Comparison of ENCODE assay signal across 8 cellular contexts in the genomic region with DNA sequence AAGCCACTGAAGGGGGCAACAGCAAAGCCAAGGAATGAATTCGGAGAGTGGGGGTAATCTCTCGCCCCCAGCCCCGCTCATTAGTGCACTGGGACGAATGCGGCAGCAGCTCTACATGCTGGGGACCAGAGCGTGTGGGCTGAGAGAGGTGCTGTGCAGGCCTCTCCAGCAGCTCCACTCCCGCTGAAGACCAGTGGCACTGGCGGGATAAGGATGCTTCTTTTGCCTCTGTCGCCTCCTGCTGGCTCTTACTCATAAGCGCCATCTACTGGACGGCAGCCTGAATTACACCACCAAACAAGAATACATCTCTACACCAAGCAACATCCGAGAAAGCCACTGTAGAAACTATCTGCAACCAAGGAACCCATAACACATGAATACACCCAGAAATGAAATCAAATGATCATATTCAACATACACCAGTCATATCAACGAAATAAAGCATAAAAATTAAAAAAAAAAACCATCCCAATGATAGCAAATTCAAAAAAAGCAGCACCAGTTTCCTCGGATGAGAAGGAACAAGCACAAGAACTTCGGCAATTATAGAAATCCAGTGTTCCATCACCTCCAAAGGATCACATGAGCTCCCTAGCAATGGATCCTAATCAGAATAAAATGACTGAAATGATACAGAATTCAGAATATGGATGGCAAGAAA.
DNase-seq lines count a peak whose midpoint lies in the region; ATAC-seq, FAIRE-seq and TF ChIP-seq lines count a peak whose summit lies in the region.

No MANE protein-coding gene starts in this region.

- H3K36me3 ChIP-seq in vagina, result no peaks in the 10 kb centered on the region

- H3K4me1 ChIP-seq in right cardiac atrium (ENCODE audit: control insufficient read depth, insufficient read depth, low read length), result peaks cover 2% of the 10 kb centered on the region
- peaks cover 8% of the 10 kb centered on the region for H3K4me1 ChIP-seq in vagina

- TF ChIP-seq CTCF in vagina (IDR thresholded peaks at IDR 0.05), result no peak

- intact Hi-C loops in right cardiac atrium (cut with DNase I) (no loop called here), vagina (cut with DNase I) (no loop called here)

- H3K9me3 ChIP-seq in right cardiac atrium (ENCODE audit: control insufficient read depth, low read length) (no peaks in the 10 kb centered on the region), vagina (no peaks in the 10 kb centered on the region)

- 75% methylated on average over 15 of the region's 15 CpGs for WGBS in right cardiac atrium

- DNase-seq in EH (ENCODE audit: low read depth) (peak; percentile 56), RCC 7860 (ENCODE audit: low spot score) (peak; percentile 49), right cardiac atrium (peak in 1 of 3 donors; percentile 17), vagina (ENCODE audit: extremely low spot score in 2 of 2) (no peak), mucosa of gallbladder (ENCODE audit: low spot score) (no peak)
- DNase-seq in activated effector memory CD4-positive, alpha-beta T cell treated with Interleukin-2 at 50 U/mL for 16 hours, result peak; percentile 16
- DNase-seq in stimulated activated CD4-positive, alpha-beta T cell treated with anti-CD3 and anti-CD28 coated beads, Interleukin-2, amount 100 ng/mL, for 4 hours (ENCODE audit: low read depth), result peak; percentile 7

- peak overlapping the region; percentile 83 for H3K27ac ChIP-seq in right cardiac atrium (ENCODE audit: low read length)
- no peak overlapping the region for H3K27ac ChIP-seq in vagina

- H3K4me3 ChIP-seq in right cardiac atrium (ENCODE audit: low read length) (no peak overlapping the region), vagina (no peak overlapping the region)

- no peak for TF ChIP-seq POLR2A in vagina (IDR thresholded peaks at IDR 0.05)

- ATAC-seq in HG02759 (IDR thresholded peaks at IDR 0.05; ENCODE audit: unreplicated experiment) (peak; percentile 30), right cardiac atrium (peak; percentile 29 to 62)

- FAIRE-seq in RCC 7860 (lab: Jason Lieb, UNC), result no peak

- no peaks in the 10 kb centered on the region for H3K27me3 ChIP-seq in right cardiac atrium (ENCODE audit: control insufficient read depth, insufficient read depth)
- no peaks in the 10 kb centered on the region for H3K27me3 ChIP-seq in vagina

Comparison
In these comparisons a context has a peak if more than half of its experiments do, and no peak if none do; other contexts are left out.
1. DNase-seq: peak in EH (single experiment), RCC 7860 (single experiment), activated effector memory CD4-positive, alpha-beta T cell treated with Interleukin-2 at 50 U/mL for 16 hours (single experiment) and stimulated activated CD4-positive, alpha-beta T cell treated with anti-CD3 and anti-CD28 coated beads, Interleukin-2, amount 100 ng/mL, for 4 hours (single experiment); none in vagina (0 of 2) and mucosa of gallbladder (single experiment).